ENCODE assay signal across 8 cellular contexts in genomic region chr11:62922653-62923371, GRCh38. TPM values are rescaled to one million over a fixed set of nuclear protein-coding genes. Genes with fewer than 3 reads are reported as not detected.
DNase-seq lines count a peak whose midpoint lies in the region; ATAC-seq and TF ChIP-seq lines count a peak whose summit lies in the region.

No MANE protein-coding gene starts in this region.

- no peaks in the 10 kb centered on the region for H3K9me3 ChIP-seq in upper lobe of right lung

- peak; percentile 13 for ATAC-seq in upper lobe of right lung

- H3K4me1 Mint-ChIP-seq in activated naive CD4-positive, alpha-beta T cell treated with anti-CD3 and anti-CD28 coated beads for 36 hours (ENCODE audit: low read depth) = peaks cover 31% of the 10 kb centered on the region

- TF ChIP-seq CTCF in upper lobe of right lung (IDR thresholded peaks at IDR 0.05) = peak; percentile 26

- no peaks in the 10 kb centered on the region for H3K36me3 ChIP-seq in upper lobe of right lung

- peak; percentile 17 for DNase-seq in stimulated activated naive CD4-positive, alpha-beta T cell treated with Interleukin-2 at 50 U/mL for 16 hours (lab: John Stamatoyannopoulos, UW)
- no peak for DNase-seq in stimulated activated naive CD4-positive, alpha-beta T cell (lab: John Stamatoyannopoulos, UW)
- peak; percentile 57 for DNase-seq in activated naive CD4-positive, alpha-beta T cell treated with anti-CD3 and anti-CD28 coated beads for 36 hours
- peak; percentile 49 for DNase-seq in left kidney (ENCODE audit: low read depth, low spot score)
- DNase-seq in upper lobe of right lung = peak; percentile 65
- no peak for DNase-seq in cerebellum (ENCODE audit: low spot score)
- DNase-seq in D341Med (ENCODE audit: low spot score) = no peak
- DNase-seq in SIG-M5 (lab: John Stamatoyannopoulos, UW) = no peak

- peak overlapping the region; percentile 34 for H3K4me3 Mint-ChIP-seq in activated naive CD4-positive, alpha-beta T cell treated with anti-CD3 and anti-CD28 coated beads for 36 hours

- no peak overlapping the region for H3K27ac ChIP-seq in upper lobe of right lung

- peaks cover 53% of the 10 kb centered on the region for H3K27me3 Mint-ChIP-seq in activated naive CD4-positive, alpha-beta T cell treated with anti-CD3 and anti-CD28 coated beads for 36 hours (ENCODE audit: low read depth)

- peaks cover 27% of the 10 kb centered on the region for H3K4me1 ChIP-seq in upper lobe of right lung

- intact Hi-C loops in activated naive CD4-positive, alpha-beta T cell treated with anti-CD3 and anti-CD28 coated beads for 36 hours (cut with micrococcal nuclease) = loop anchor here (2.0 kb wide), 1 partner anchor 16 kb away; no protein-coding TSS in a partner anchor
- intact Hi-C loops in upper lobe of right lung (cut with DNase I) = no loop called here

- H3K27me3 ChIP-seq in upper lobe of right lung = peaks cover 70% of the 10 kb centered on the region

- no peaks in the 10 kb centered on the region for H3K36me3 Mint-ChIP-seq in activated naive CD4-positive, alpha-beta T cell treated with anti-CD3 and anti-CD28 coated beads for 36 hours (ENCODE audit: low read depth)

- CTCF ChIA-PET in activated naive CD4-positive, alpha-beta T cell treated with anti-CD3 and anti-CD28 coated beads for 36 hours (lab: Charles Lee) = interaction anchor here (0.9 to 3.6 kb wide), 6 partner anchors 17 to 311 kb away, joined by 3 to 21 read pairs (median 4); no protein-coding TSS in a partner anchor

- H3K9me3 Mint-ChIP-seq in activated naive CD4-positive, alpha-beta T cell treated with anti-CD3 and anti-CD28 coated beads for 36 hours = no peaks in the 10 kb centered on the region

- no peak overlapping the region for H3K27ac Mint-ChIP-seq in activated naive CD4-positive, alpha-beta T cell treated with anti-CD3 and anti-CD28 coated beads for 36 hours

- H3K4me3 ChIP-seq in upper lobe of right lung = no peak overlapping the region

RNA-seq across cellular contexts. Expression of gene CHRM1, which starts 1.6 kb away (rescaled TPM):
- total RNA-seq in activated naive CD4-positive, alpha-beta T cell treated with anti-CD3 and anti-CD28 coated beads for 36 hours = not detected
- total RNA-seq in upper lobe of right lung (4.7 TPM), cerebellum (not detected)

RNA-seq across cellular contexts. Expression of gene SLC3A2, which starts 42.1 kb away (rescaled TPM):
- 100 to 1,000 TPM; 419 to 472 TPM for total RNA-seq in activated naive CD4-positive, alpha-beta T cell treated with anti-CD3 and anti-CD28 coated beads for 36 hours
- total RNA-seq in upper lobe of right lung = 255 TPM
- total RNA-seq in cerebellum = 64.1 TPM

Comparison
In these comparisons a context has a peak if more than half of its experiments do, and no peak if none do; other contexts are left out.
1. DNase-seq: peak in stimulated activated naive CD4-positive, alpha-beta T cell treated with Interleukin-2 at 50 U/mL for 16 hours (single experiment), activated naive CD4-positive, alpha-beta T cell treated with anti-CD3 and anti-CD28 coated beads for 36 hours (single experiment), left kidney (single experiment) and upper lobe of right lung (single experiment); none in stimulated activated naive CD4-positive, alpha-beta T cell (0 of 6), cerebellum (single experiment), D341Med (single experiment) and SIG-M5 (single experiment).